Comparison of ENCODE assay signal across 1 cellular context in the genomic region with DNA sequence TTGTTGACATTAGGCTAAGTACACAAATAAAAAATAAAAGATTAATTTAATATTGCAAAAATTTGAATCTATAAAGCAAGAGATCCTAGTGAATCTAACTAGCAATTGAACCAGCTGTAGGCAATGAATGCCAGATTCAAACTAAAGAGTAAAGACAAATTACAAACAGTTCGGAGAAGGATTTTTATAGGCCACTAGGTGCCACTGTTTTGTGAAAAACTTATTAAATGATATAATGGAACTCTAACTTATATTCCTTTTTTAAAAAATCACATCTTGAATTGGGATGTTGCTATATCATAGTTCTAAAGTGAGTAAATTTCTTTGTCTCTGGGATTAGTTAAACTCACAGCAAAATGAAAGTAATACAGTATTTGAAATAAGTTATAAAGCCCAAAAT.
TF ChIP-seq lines count a peak whose summit lies in the region.

No MANE protein-coding gene starts in this region.

TF ChIP-seq in WTC11, 78 proteins besides CTCF, POLR2A, EP300 and RAD21 (continued from another document):
- TF ChIP-seq, protein P1, sequence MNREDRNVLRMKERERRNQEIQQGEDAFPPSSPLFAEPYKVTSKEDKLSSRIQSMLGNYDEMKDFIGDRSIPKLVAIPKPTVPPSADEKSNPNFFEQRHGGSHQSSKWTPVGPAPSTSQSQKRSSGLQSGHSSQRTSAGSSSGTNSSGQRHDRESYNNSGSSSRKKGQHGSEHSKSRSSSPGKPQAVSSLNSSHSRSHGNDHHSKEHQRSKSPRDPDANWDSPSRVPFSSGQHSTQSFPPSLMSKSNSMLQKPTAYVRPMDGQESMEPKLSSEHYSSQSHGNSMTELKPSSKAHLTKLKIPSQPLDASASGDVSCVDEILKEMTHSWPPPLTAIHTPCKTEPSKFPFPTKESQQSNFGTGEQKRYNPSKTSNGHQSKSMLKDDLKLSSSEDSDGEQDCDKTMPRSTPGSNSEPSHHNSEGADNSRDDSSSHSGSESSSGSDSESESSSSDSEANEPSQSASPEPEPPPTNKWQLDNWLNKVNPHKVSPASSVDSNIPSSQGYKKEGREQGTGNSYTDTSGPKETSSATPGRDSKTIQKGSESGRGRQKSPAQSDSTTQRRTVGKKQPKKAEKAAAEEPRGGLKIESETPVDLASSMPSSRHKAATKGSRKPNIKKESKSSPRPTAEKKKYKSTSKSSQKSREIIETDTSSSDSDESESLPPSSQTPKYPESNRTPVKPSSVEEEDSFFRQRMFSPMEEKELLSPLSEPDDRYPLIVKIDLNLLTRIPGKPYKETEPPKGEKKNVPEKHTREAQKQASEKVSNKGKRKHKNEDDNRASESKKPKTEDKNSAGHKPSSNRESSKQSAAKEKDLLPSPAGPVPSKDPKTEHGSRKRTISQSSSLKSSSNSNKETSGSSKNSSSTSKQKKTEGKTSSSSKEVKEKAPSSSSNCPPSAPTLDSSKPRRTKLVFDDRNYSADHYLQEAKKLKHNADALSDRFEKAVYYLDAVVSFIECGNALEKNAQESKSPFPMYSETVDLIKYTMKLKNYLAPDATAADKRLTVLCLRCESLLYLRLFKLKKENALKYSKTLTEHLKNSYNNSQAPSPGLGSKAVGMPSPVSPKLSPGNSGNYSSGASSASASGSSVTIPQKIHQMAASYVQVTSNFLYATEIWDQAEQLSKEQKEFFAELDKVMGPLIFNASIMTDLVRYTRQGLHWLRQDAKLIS (CRISPR knock-in tag; IDR thresholded peaks at IDR 0.05; ENCODE audit: borderline replicate concordance): no peak
- no peak for TF ChIP-seq ZNF138 (CRISPR knock-in tag; conservative IDR thresholded peaks at IDR 0.05)
- TF ChIP-seq, protein P2, sequence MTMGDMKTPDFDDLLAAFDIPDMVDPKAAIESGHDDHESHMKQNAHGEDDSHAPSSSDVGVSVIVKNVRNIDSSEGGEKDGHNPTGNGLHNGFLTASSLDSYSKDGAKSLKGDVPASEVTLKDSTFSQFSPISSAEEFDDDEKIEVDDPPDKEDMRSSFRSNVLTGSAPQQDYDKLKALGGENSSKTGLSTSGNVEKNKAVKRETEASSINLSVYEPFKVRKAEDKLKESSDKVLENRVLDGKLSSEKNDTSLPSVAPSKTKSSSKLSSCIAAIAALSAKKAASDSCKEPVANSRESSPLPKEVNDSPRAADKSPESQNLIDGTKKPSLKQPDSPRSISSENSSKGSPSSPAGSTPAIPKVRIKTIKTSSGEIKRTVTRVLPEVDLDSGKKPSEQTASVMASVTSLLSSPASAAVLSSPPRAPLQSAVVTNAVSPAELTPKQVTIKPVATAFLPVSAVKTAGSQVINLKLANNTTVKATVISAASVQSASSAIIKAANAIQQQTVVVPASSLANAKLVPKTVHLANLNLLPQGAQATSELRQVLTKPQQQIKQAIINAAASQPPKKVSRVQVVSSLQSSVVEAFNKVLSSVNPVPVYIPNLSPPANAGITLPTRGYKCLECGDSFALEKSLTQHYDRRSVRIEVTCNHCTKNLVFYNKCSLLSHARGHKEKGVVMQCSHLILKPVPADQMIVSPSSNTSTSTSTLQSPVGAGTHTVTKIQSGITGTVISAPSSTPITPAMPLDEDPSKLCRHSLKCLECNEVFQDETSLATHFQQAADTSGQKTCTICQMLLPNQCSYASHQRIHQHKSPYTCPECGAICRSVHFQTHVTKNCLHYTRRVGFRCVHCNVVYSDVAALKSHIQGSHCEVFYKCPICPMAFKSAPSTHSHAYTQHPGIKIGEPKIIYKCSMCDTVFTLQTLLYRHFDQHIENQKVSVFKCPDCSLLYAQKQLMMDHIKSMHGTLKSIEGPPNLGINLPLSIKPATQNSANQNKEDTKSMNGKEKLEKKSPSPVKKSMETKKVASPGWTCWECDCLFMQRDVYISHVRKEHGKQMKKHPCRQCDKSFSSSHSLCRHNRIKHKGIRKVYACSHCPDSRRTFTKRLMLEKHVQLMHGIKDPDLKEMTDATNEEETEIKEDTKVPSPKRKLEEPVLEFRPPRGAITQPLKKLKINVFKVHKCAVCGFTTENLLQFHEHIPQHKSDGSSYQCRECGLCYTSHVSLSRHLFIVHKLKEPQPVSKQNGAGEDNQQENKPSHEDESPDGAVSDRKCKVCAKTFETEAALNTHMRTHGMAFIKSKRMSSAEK (CRISPR knock-in tag; IDR thresholded peaks at IDR 0.05; ENCODE audit: borderline replicate concordance): no peak
- TF ChIP-seq, protein P3, sequence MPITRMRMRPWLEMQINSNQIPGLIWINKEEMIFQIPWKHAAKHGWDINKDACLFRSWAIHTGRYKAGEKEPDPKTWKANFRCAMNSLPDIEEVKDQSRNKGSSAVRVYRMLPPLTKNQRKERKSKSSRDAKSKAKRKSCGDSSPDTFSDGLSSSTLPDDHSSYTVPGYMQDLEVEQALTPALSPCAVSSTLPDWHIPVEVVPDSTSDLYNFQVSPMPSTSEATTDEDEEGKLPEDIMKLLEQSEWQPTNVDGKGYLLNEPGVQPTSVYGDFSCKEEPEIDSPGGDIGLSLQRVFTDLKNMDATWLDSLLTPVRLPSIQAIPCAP (CRISPR knock-in tag; IDR thresholded peaks at IDR 0.05): no peak
- TF ChIP-seq SMAD4 (CRISPR knock-in tag; IDR thresholded peaks at IDR 0.05): no peak
- TF ChIP-seq ZNF232 (CRISPR knock-in tag; IDR thresholded peaks at IDR 0.05): no peak
